15 cellular contexts compared by ENCODE assay signal in genomic region chr17:60091908-60092331, GRCh38.
DNase-seq lines count a peak whose midpoint lies in the region; ATAC-seq, FAIRE-seq and TF ChIP-seq lines count a peak whose summit lies in the region.
"Had no signal": no experiment of that assay in that cellular context is flagged by ENCODE, and none has a peak within 500 bp of the region (broad histone marks: within the 10 kb centered on the region; RNA-seq: fewer than 3 reads in every experiment).

No MANE protein-coding gene starts in this region.

- H3K9ac ChIP-seq in SU-DHL-6 (ENCODE audit: low read length), result peak overlapping the region; percentile 3

- H3K36me3 Mint-ChIP-seq in stimulated activated naive B cell treated with anti-CD40 and anti-IgM and Interleukin-4, amounts not matched to agents 10 μg/mL and 1 μg/mL and 100 μg/mL, for 72 hours, result peaks cover 9 to 16% of the 10 kb centered on the region in 2 donors

- H3K36me3 ChIP-seq in SU-DHL-6 (ENCODE audit: low read length), result no peaks in the 10 kb centered on the region
- H3K36me3 ChIP-seq in effector memory CD4-positive, alpha-beta T cell (ENCODE audit: control insufficient read depth, insufficient read depth, low read length), result no peaks in the 10 kb centered on the region
- H3K36me3 ChIP-seq: right lobe of liver had no signal

- H3K27me3 Mint-ChIP-seq in stimulated activated naive B cell treated with anti-CD40 and anti-IgM and Interleukin-4, amounts not matched to agents 10 μg/mL and 1 μg/mL and 100 μg/mL, for 72 hours, result no peaks in the 10 kb centered on the region

- H3K4me3 ChIP-seq in SU-DHL-6 (ENCODE audit: insufficient read depth, low read length, poor library complexity, severe bottlenecking), result no peak overlapping the region
- H3K4me3 ChIP-seq in fibroblast of mammary gland (ENCODE audit: control insufficient read depth, low read depth, low read length), result no peak overlapping the region
- H3K4me3 ChIP-seq in effector memory CD4-positive, alpha-beta T cell (ENCODE audit: insufficient read depth, low read depth, low read length, poor library complexity, severe bottlenecking), result no peak overlapping the region
- H3K4me3 ChIP-seq: right lobe of liver had no signal

- H3K9me3 Mint-ChIP-seq in stimulated activated naive B cell treated with anti-CD40 and anti-IgM and Interleukin-4, amounts not matched to agents 10 μg/mL and 1 μg/mL and 100 μg/mL, for 72 hours, result peaks cover 4 to 6% of the 10 kb centered on the region in 2 donors

- no peaks in the 10 kb centered on the region for H3K27me3 ChIP-seq in SU-DHL-6 (ENCODE audit: low read length)
- no peaks in the 10 kb centered on the region for H3K27me3 ChIP-seq in effector memory CD4-positive, alpha-beta T cell (replicated peaks; ENCODE audit: control insufficient read depth, insufficient read depth, low read length, poor library complexity, severe bottlenecking)
- H3K27me3 ChIP-seq: right lobe of liver had no signal

- H4K20me1 ChIP-seq in SU-DHL-6 (ENCODE audit: low read depth, low read length), result no peaks in the 10 kb centered on the region

- no peaks in the 10 kb centered on the region for H3K79me2 ChIP-seq in SU-DHL-6 (ENCODE audit: insufficient read depth, low read length)

- peak; percentile 90 for FAIRE-seq in GM19239 (lab: Jason Lieb, UNC)

- H3K9me2 ChIP-seq in SU-DHL-6 (replicated peaks; ENCODE audit: insufficient read depth, low read length), result no peaks in the 10 kb centered on the region

- peaks cover 11% of the 10 kb centered on the region; the same call in 1 of the 2 replicates for H3F3A ChIP-seq in SU-DHL-6 (ENCODE audit: insufficient read depth)

- DNase-seq in GM19239 (ENCODE audit: insufficient read length, low spot score) (no peak), fibroblast of mammary gland (ENCODE audit: low read depth) (peak; percentile 42), NCI-H510A (lab: John Stamatoyannopoulos, UW) (no peak), germinal center (ENCODE audit: low spot score) (no peak), D341Med (ENCODE audit: low spot score) (no peak)
- DNase-seq in stimulated activated naive B cell treated with anti-CD40 and anti-IgM and Interleukin-4, amounts not matched to agents 10 μg/mL and 1 μg/mL and 100 μg/mL, for 72 hours, result no peak
- no peak for DNase-seq in effector memory CD4-positive, alpha-beta T cell
- DNase-seq: GDM1, left ventricle myocardium superior, NCI-H526, right lobe of liver, T-helper 9 cell had no signal

- peaks cover 52 to 84% of the 10 kb centered on the region in 2 donors for H3K4me1 Mint-ChIP-seq in stimulated activated naive B cell treated with anti-CD40 and anti-IgM and Interleukin-4, amounts not matched to agents 10 μg/mL and 1 μg/mL and 100 μg/mL, for 72 hours

- H3K4me2 ChIP-seq in SU-DHL-6 (ENCODE audit: low read depth, low read length, poor library complexity, severe bottlenecking), result peak overlapping the region; percentile 31

- H3K4me3 Mint-ChIP-seq in stimulated activated naive B cell treated with anti-CD40 and anti-IgM and Interleukin-4, amounts not matched to agents 10 μg/mL and 1 μg/mL and 100 μg/mL, for 72 hours, result peak overlapping the region; percentile 56 to 80

- peak overlapping the region; percentile 28 for H2AFZ ChIP-seq in SU-DHL-6 (ENCODE audit: low read depth, low read length, severe bottlenecking)

- ATAC-seq in stimulated activated naive B cell treated with anti-CD40 and anti-IgM and Interleukin-4, amounts not matched to agents 10 μg/mL and 1 μg/mL and 100 μg/mL, for 72 hours (replicated peaks), result peak; percentile 35 to 43
- ATAC-seq: left ventricle myocardium superior had no signal

- H3K27ac Mint-ChIP-seq in stimulated activated naive B cell treated with anti-CD40 and anti-IgM and Interleukin-4, amounts not matched to agents 10 μg/mL and 1 μg/mL and 100 μg/mL, for 72 hours, result peak overlapping the region; percentile 96
- H3K27ac Mint-ChIP-seq: activated T-helper 2 cell treated with anti-CD3 and anti-CD28 coated beads, Interferon-gamma antibody, Interleukin-2, Interleukin-4, amounts not matched to agents 10 μg/mL and 5 μg/mL and 100 μg/mL, durations not matched to agents 14 hours and 24 hours and 36 hours had no signal

- H3K9me3 ChIP-seq in SU-DHL-6 (ENCODE audit: insufficient read depth, low read length), result no peaks in the 10 kb centered on the region
- no peaks in the 10 kb centered on the region for H3K9me3 ChIP-seq in effector memory CD4-positive, alpha-beta T cell (ENCODE audit: control insufficient read depth, low read length)
- H3K9me3 ChIP-seq: right lobe of liver had no signal

- H3K4me1 ChIP-seq in effector memory CD4-positive, alpha-beta T cell (ENCODE audit: control insufficient read depth, insufficient read depth, low read length, poor library complexity, severe bottlenecking), result no peaks in the 10 kb centered on the region
- H3K4me1 ChIP-seq: right lobe of liver had no signal

- no peak for TF ChIP-seq CTCF in SU-DHL-6 (IDR thresholded peaks at IDR 0.05; ENCODE audit: insufficient read depth, low read length, poor library complexity, severe bottlenecking)
- TF ChIP-seq CTCF in fibroblast of mammary gland (conservative IDR thresholded peaks at IDR 0.05; ENCODE audit: control insufficient read depth, insufficient read depth, low read depth, low read length), result no peak

- H3K27ac ChIP-seq in SU-DHL-6 (ENCODE audit: low read depth, low read length), result peak overlapping the region; percentile 57
- no peak overlapping the region for H3K27ac ChIP-seq in effector memory CD4-positive, alpha-beta T cell (ENCODE audit: insufficient read depth, low read length, poor library complexity, severe bottlenecking)
- H3K27ac ChIP-seq: epithelial cell of prostate, right lobe of liver had no signal
